Comparison of ENCODE assay signal across 7 cellular contexts in genomic region chr5:108773330-108773729, GRCh38.
"Had no signal": no experiment of that assay in that cellular context is flagged by ENCODE, and none has a peak within 500 bp of the region (broad histone marks: within the 10 kb centered on the region; RNA-seq: fewer than 3 reads in every experiment).

No MANE protein-coding gene starts in this region.

- H3K4me3 Mint-ChIP-seq: IgD-negative memory B cell had no signal

- DNase-seq: IMR-90, KBM-7, KG1 had no signal

- H3K27me3 Mint-ChIP-seq: IgD-negative memory B cell had no signal

- FAIRE-seq: HepG2, HTR-8/SVneo had no signal

- H3K27ac Mint-ChIP-seq: IgD-negative memory B cell had no signal

- H3K27ac ChIP-seq: HL-60 had no signal

- ATAC-seq: HepG2 had no signal
